Comparison of ENCODE assay signal across 17 cellular contexts in genomic region chr14:92253381-92253894, GRCh38.
DNase-seq lines count a peak whose midpoint lies in the region; ATAC-seq, FAIRE-seq and TF ChIP-seq lines count a peak whose summit lies in the region.
"Had no signal": no experiment of that assay in that cellular context is flagged by ENCODE, and none has a peak within 500 bp of the region (broad histone marks: within the 10 kb centered on the region; RNA-seq: fewer than 3 reads in every experiment).

No MANE protein-coding gene starts in this region.

- DNase-seq in DMS 273 (lab: John Stamatoyannopoulos, UW; ENCODE audit: unreplicated experiment) (peak; percentile 35), DMS 273 treated with DMSO at 0.1 percent for 48 hours (lab: John Stamatoyannopoulos, UW) (no peak), cerebellar cortex (ENCODE audit: low spot score) (peak; percentile 59), HepG2 (ENCODE audit: low spot score) (no peak), vagina (ENCODE audit: extremely low spot score in 2 of 2) (no peak)
- DNase-seq: activated CD4-positive, alpha-beta memory T cell treated with anti-CD3 and anti-CD28 coated beads for 36 hours; central memory CD4-positive, alpha-beta T cell; EL; MM.1S; NCI-H226; stimulated activated CD4-positive, alpha-beta T cell treated with anti-CD3 and anti-CD28 coated beads, Interleukin-4, amount 100 ng/mL, for 24 hours; transverse colon had no signal

- peak; percentile 39; the same call in 2 of the 3 replicates for ATAC-seq in HepG2
- no peak for ATAC-seq in GM21423 (IDR thresholded peaks at IDR 0.05; ENCODE audit: unreplicated experiment)
- ATAC-seq in HG03097 (IDR thresholded peaks at IDR 0.05; ENCODE audit: low FRiP score, unreplicated experiment) = no peak

- H3K36me3 ChIP-seq in HepG2 (replicated peaks in 1 of 2; ENCODE audit: control insufficient read depth in 1 of 2, insufficient read depth in 2 of 2, low read length in 2 of 2) (no peaks in the 10 kb centered on the region), vagina (no peaks in the 10 kb centered on the region)
- H3K36me3 ChIP-seq: transverse colon had no signal

- intact Hi-C loops in HepG2 (cut with micrococcal nuclease; ENCODE audit: unreplicated experiment) = no loop called here
- intact Hi-C loops in vagina (cut with DNase I) = no loop called here

- CTCF ChIA-PET in HepG2 (lab: Yijun Ruan, JAX; ENCODE audit: low intra/inter-chr PET ratio, low total read pairs) = no interaction called here

- POLR2A ChIA-PET in HepG2 (lab: Yijun Ruan, JAX) = no interaction called here

- TF ChIP-seq RAD21 in Ishikawa (IDR thresholded peaks at IDR 0.05; ENCODE audit: low read depth) (peak; percentile 6), HepG2 (CRISPR knock-in tag; IDR thresholded peaks at IDR 0.05) (no peak)

- TF ChIP-seq CTCF in HepG2 (CRISPR knock-in tag; IDR thresholded peaks at IDR 0.05) (peak; percentile 31; the same call in 1 of the 2 replicates), vagina (IDR thresholded peaks at IDR 0.05) (no peak)

- TF ChIP-seq POLR2A in HepG2 (IDR thresholded peaks at IDR 0.05; ENCODE audit: insufficient read depth in 1 of 2, low read depth in 2 of 2, low read length in 2 of 2) = no peak
- TF ChIP-seq POLR2A in vagina (IDR thresholded peaks at IDR 0.05) = no peak

- H3K79me2 ChIP-seq in HepG2 (ENCODE audit: insufficient read depth, low read length) = no peaks in the 10 kb centered on the region

- H3K4me3 ChIP-seq in HepG2 (replicated peaks in 1 of 3; ENCODE audit: insufficient read depth in 1 of 3, low read depth in 2 of 3, low read length in 3 of 3) (no peak overlapping the region), vagina (no peak overlapping the region)
- H3K4me3 ChIP-seq: transverse colon had no signal

- H3K4me2 ChIP-seq in HepG2 (ENCODE audit: low read depth, low read length) = no peak overlapping the region

- H3K9me3 ChIP-seq in HepG2 (ENCODE audit: low read length) = no peaks in the 10 kb centered on the region
- no peaks in the 10 kb centered on the region for H3K9me3 ChIP-seq in vagina
- H3K9me3 ChIP-seq: transverse colon had no signal

- H3K27ac ChIP-seq in HepG2 (ENCODE audit: extremely low read length, insufficient read depth, low read length) (no peak overlapping the region), vagina (no peak overlapping the region)
- H3K27ac ChIP-seq: transverse colon had no signal

- H3K9ac ChIP-seq in HepG2 (ENCODE audit: insufficient read depth, low read depth, low read length) = no peak overlapping the region

- in situ Hi-C loops in HepG2 (cut with HindIII; ENCODE audit: extremely low pct_ligation_motif_present, low pct_unique_long_range_greater_than_20kb) = no loop called here

- WGBS in HepG2 (ENCODE audit: low lambda C conversion rate) = 57% methylated on average over 10 of the region's 15 CpGs

- H3K27me3 ChIP-seq in HepG2 (ENCODE audit: control insufficient read depth in 1 of 2, insufficient read depth in 2 of 2, low read length in 2 of 2) (peaks cover 4 to 50% of the 10 kb centered on the region in 2 experiments), vagina (no peaks in the 10 kb centered on the region)

- peak; percentile 24; the same call in 1 of the 2 replicates for TF ChIP-seq EP300 in Ishikawa (IDR thresholded peaks at IDR 0.05; ENCODE audit: borderline replicate concordance)
- no peak for TF ChIP-seq EP300 in HepG2 (IDR thresholded peaks at IDR 0.05; ENCODE audit: low read depth in 2 of 2, low read length in 2 of 2)
- no peak for TF ChIP-seq EP300 in HepG2 (CRISPR knock-in tag; IDR thresholded peaks at IDR 0.05; ENCODE audit: borderline replicate concordance)

- FAIRE-seq in HepG2 (lab: Jason Lieb, UNC) = no peak
- FAIRE-seq: A204.1, endometrium had no signal

- H3K4me1 ChIP-seq in HepG2 (ENCODE audit: insufficient read depth, low read length) (no peaks in the 10 kb centered on the region), vagina (peaks cover 7% of the 10 kb centered on the region)
- H3K4me1 ChIP-seq: transverse colon had no signal

- H2AFZ ChIP-seq in HepG2 (ENCODE audit: low read length) = no peak overlapping the region

- no peaks in the 10 kb centered on the region for H4K20me1 ChIP-seq in HepG2 (ENCODE audit: insufficient read depth, low read length)

- no TSS peak for BruUV-seq in HepG2 (replicated peaks; lab: Mats Ljungman, UMichigan)

TF ChIP-seq in Ishikawa, 13 proteins besides CTCF, POLR2A, EP300 and RAD21 (continues in another document):
- 0 out of 2 replicates have a peak, but pooled peaks have one; percentile 42 for TF ChIP-seq TCF12 (IDR thresholded peaks at IDR 0.05; ENCODE audit: low read depth)
- TF ChIP-seq FOXM1 (IDR thresholded peaks at IDR 0.05; ENCODE audit: borderline replicate concordance, low read depth) = no peak
- TF ChIP-seq CEBPB (IDR thresholded peaks at IDR 0.05) = no peak
- peak; percentile 36; the same call in 1 of the 2 replicates for TF ChIP-seq NFIC (IDR thresholded peaks at IDR 0.05)
- peak; percentile 71 for TF ChIP-seq MAX (IDR thresholded peaks at IDR 0.05)
- peak; percentile 46; the same call in 1 of the 2 replicates for TF ChIP-seq USF1 (IDR thresholded peaks at IDR 0.05)
- TF ChIP-seq CREB1 (IDR thresholded peaks at IDR 0.05; ENCODE audit: low read depth) = no peak
- peak; percentile 98 for TF ChIP-seq EGR1 (IDR thresholded peaks at IDR 0.05)
- TF ChIP-seq TAF1 (IDR thresholded peaks at IDR 0.05; ENCODE audit: low read depth) = no peak
- no peak for TF ChIP-seq ZBTB7A (IDR thresholded peaks at IDR 0.05; ENCODE audit: low read depth)
- TF ChIP-seq YY1 (IDR thresholded peaks at IDR 0.05; ENCODE audit: low read depth) = no peak
- TF ChIP-seq TEAD4 (IDR thresholded peaks at IDR 0.05) = peak; percentile 79

TF ChIP-seq in HepG2, 621 proteins besides CTCF, POLR2A, EP300 and RAD21 (continues in another document):
- TF ChIP-seq STAG1 (CRISPR knock-in tag; IDR thresholded peaks at IDR 0.05) (peak; percentile 20), ZNF703 (CRISPR knock-in tag; IDR thresholded peaks at IDR 0.05; ENCODE audit: borderline replicate concordance) (no peak), ZBTB40 (IDR thresholded peaks at IDR 0.05) (no peak), ZBTB40 (CRISPR knock-in tag; IDR thresholded peaks at IDR 0.05) (no peak), FOXK1 (CRISPR knock-in tag; IDR thresholded peaks at IDR 0.05; ENCODE audit: borderline replicate concordance, low read depth) (no peak), DRAP1 (CRISPR knock-in tag; IDR thresholded peaks at IDR 0.05) (no peak)

Comparison
In these comparisons a context has a peak if more than half of its experiments do, and no peak if none do; other contexts are left out.
1. DNase-seq: peak in DMS 273 (single experiment) and cerebellar cortex (single experiment); none in DMS 273 treated with DMSO at 0.1 percent for 48 hours (single experiment), HepG2 (single experiment) and vagina (0 of 2).